In genomic region chr7:100890640-100891521, GRCh38 we compare ENCODE assay signal across 8 cellular contexts. TPM values are rescaled to one million over a fixed set of nuclear protein-coding genes. Genes with fewer than 3 reads are reported as not detected.
A peak's percentile ranks its signal among the peaks of the same experiment; 100 is the strongest.
DNase-seq lines count a peak whose midpoint lies in the region; ATAC-seq and TF ChIP-seq lines count a peak whose summit lies in the region.

No MANE protein-coding gene starts in this region.

- 15 to 34% (median 26%) methylated on average over 31 to 43 of the region's 43 CpGs for WGBS in stomach, 5 donors

- peak; percentile 34 for DNase-seq in NCI-H748 (lab: John Stamatoyannopoulos, UW; ENCODE audit: unreplicated experiment)
- no peak for DNase-seq in NCI-H748 treated with DMSO at 0.1 percent for 48 hours (lab: John Stamatoyannopoulos, UW)
- DNase-seq in iPS-NIHi11 (ENCODE audit: low spot score) = peak; percentile 32
- no peak for DNase-seq in stomach
- no peak for DNase-seq in left lobe of liver (ENCODE audit: low spot score)

- H3K4me3 ChIP-seq in stomach = peak overlapping the region; percentile 59 to 82 (median 71)

- TF ChIP-seq POLR2A in stomach (IDR thresholded peaks at IDR 0.05) = no peak

- ATAC-seq in activated T-helper 17 cell treated with anti-CD3 and anti-CD28 coated beads, Interleukin-2, amount 50 U/mL, for 72 hours (replicated peaks) = no peak
- ATAC-seq in left lobe of liver (no peak), HG03108 (IDR thresholded peaks at IDR 0.05; ENCODE audit: unreplicated experiment) (no peak), GM21515 (IDR thresholded peaks at IDR 0.05; ENCODE audit: unreplicated experiment) (no peak)

- peaks cover 28 to 30% (median 29%) of the 10 kb centered on the region in 4 donors for H3K36me3 ChIP-seq in stomach

- H3K9me3 ChIP-seq in stomach = no peaks in the 10 kb centered on the region

- no peak for TF ChIP-seq EP300 in stomach (IDR thresholded peaks at IDR 0.05)

- peak overlapping the region; percentile 85 to 93 (median 92) for H3K27ac ChIP-seq in stomach

- H3K27me3 Mint-ChIP-seq in activated T-helper 17 cell treated with anti-CD3 and anti-CD28 coated beads, Interleukin-2, amount 50 U/mL, for 72 hours = peaks cover 9% of the 10 kb centered on the region

- peak overlapping the region; percentile 9 for H3K27ac Mint-ChIP-seq in activated T-helper 17 cell treated with anti-CD3 and anti-CD28 coated beads, Interleukin-2, amount 50 U/mL, for 72 hours

- H3K4me1 Mint-ChIP-seq in activated T-helper 17 cell treated with anti-CD3 and anti-CD28 coated beads, Interleukin-2, amount 50 U/mL, for 72 hours = peaks cover 30% of the 10 kb centered on the region

- peaks cover 49 to 65% (median 61%) of the 10 kb centered on the region in 4 donors for H3K4me1 ChIP-seq in stomach

- TF ChIP-seq CTCF in stomach (IDR thresholded peaks at IDR 0.05) = no peak

- intact Hi-C loops in stomach (cut with DNase I; ENCODE audit: low total_unique reads) = no loop called here

- peaks cover 5 to 45% (median 16%) of the 10 kb centered on the region in 3 donors for H3K27me3 ChIP-seq in stomach

- peak overlapping the region; percentile 73 for H3K4me3 Mint-ChIP-seq in activated T-helper 17 cell treated with anti-CD3 and anti-CD28 coated beads, Interleukin-2, amount 50 U/mL, for 72 hours

- no peaks in the 10 kb centered on the region for H3K9me3 Mint-ChIP-seq in activated T-helper 17 cell treated with anti-CD3 and anti-CD28 coated beads, Interleukin-2, amount 50 U/mL, for 72 hours

- peaks cover 31% of the 10 kb centered on the region for H3K36me3 Mint-ChIP-seq in activated T-helper 17 cell treated with anti-CD3 and anti-CD28 coated beads, Interleukin-2, amount 50 U/mL, for 72 hours (ENCODE audit: low read depth)

RNA-seq across cellular contexts. Expression of gene UFSP1, which starts 1.4 kb away (rescaled TPM):
- 1 to 10 TPM in 1 of 2 donors, under 1 TPM in 1; 0.79 to 3.2 TPM for total RNA-seq in activated T-helper 17 cell treated with anti-CD3 and anti-CD28 coated beads, Interleukin-2, amount 50 U/mL, for 72 hours
- total RNA-seq in stomach (10 to 100 TPM in 1 of 5 donors, under 1 TPM in 1, not detected in 3; 0.73 to 22.6 TPM), left lobe of liver (1.8 TPM)
- polyA plus RNA-seq in stomach = 1 to 10 TPM; 2.0 to 4.3 (median 4.1) TPM

RNA-seq across cellular contexts. Expression of gene ACHE, which starts 4.8 kb away (rescaled TPM):
- not detected for total RNA-seq in activated T-helper 17 cell treated with anti-CD3 and anti-CD28 coated beads, Interleukin-2, amount 50 U/mL, for 72 hours
- total RNA-seq in stomach (1 to 10 TPM in 1 of 5 donors, under 1 TPM in 1, not detected in 3; 0.43 to 2.4 TPM), left lobe of liver (0.48 TPM)
- polyA plus RNA-seq in stomach = 1 to 10 TPM in 1 of 3 donors, under 1 TPM in 2; 0.25 to 1.5 (median 0.31) TPM

RNA-seq across cellular contexts. Expression of gene SRRT, which starts 16.0 kb away (rescaled TPM):
- 100 to 1,000 TPM; 208 to 255 TPM for total RNA-seq in activated T-helper 17 cell treated with anti-CD3 and anti-CD28 coated beads, Interleukin-2, amount 50 U/mL, for 72 hours
- total RNA-seq in stomach = 100 to 1,000 TPM in 2 of 5 donors, 10 to 100 TPM in 3; 45.2 to 184 (median 86.2) TPM
- 10 to 100 TPM; 63.7 to 97.1 (median 68.9) TPM for polyA plus RNA-seq in stomach
- 53.9 TPM for total RNA-seq in left lobe of liver

RNA-seq across cellular contexts. Expression of gene TRIP6, which starts 23.7 kb away (rescaled TPM):
- total RNA-seq in activated T-helper 17 cell treated with anti-CD3 and anti-CD28 coated beads, Interleukin-2, amount 50 U/mL, for 72 hours = 10 to 100 TPM; 36.5 to 43.5 TPM
- total RNA-seq in stomach (10 to 100 TPM in 3 of 5 donors, 1 to 10 TPM in 2; 4.7 to 44.3 (median 14.7) TPM), left lobe of liver (24.6 TPM)
- 10 to 100 TPM; 23.8 to 50.0 (median 26.2) TPM for polyA plus RNA-seq in stomach

RNA-seq across cellular contexts. Expression of gene SLC12A9, which starts 38.4 kb away (rescaled TPM):
- 10 to 100 TPM; 15.7 to 30.1 TPM for total RNA-seq in activated T-helper 17 cell treated with anti-CD3 and anti-CD28 coated beads, Interleukin-2, amount 50 U/mL, for 72 hours
- 10 to 100 TPM in 3 of 5 donors, 1 to 10 TPM in 2; 2.9 to 44.6 (median 25.9) TPM for total RNA-seq in stomach
- polyA plus RNA-seq in stomach = 10 to 100 TPM in 1 of 3 donors, 1 to 10 TPM in 2; 4.9 to 21.7 (median 9.0) TPM
- 10.1 TPM for total RNA-seq in left lobe of liver

Comparison
In these comparisons a context has a peak if more than half of its experiments do, and no peak if none do; other contexts are left out.
1. DNase-seq: peak in NCI-H748 (single experiment) and iPS-NIHi11 (single experiment); none in NCI-H748 treated with DMSO at 0.1 percent for 48 hours (single experiment), stomach (single experiment) and left lobe of liver (single experiment).